ENCODE assay signal across 15 cellular contexts in the genomic region with DNA sequence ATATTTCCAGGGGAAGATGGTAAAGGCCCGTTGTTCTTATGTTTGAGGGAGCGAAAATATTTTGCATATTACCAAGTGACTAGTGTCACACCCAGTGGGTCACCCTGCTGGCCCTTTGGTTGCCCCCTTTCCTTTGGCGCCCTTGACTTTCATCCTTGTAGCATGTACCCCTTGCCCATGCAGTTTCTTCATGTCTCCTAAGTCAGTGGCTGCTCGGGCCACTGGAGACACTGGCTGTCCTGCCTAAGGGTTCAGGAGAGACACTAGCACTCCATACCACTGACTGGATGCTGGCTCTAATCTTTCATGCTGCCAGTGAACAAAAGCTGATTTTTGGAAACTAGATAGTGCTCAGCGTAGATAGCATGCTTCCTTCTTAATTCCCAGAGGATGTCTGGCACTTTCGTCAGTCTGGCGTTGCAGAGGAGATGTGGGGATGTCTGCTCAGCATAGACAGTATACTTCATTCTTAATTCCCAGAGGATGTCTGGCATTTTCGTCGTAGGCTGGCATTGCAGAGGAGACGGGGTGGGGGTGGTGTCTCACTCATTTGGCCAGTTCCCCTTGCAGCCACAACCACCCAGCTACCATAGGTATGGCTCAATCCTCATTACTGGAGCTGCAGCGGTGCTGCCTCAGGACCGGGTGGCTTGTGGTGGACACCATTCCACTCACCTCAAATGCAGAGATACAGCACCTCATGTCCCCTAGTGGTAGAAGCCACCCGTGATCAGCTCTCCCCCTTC.
DNase-seq lines count a peak whose midpoint lies in the region; ATAC-seq and TF ChIP-seq lines count a peak whose summit lies in the region.
"Had no signal": no experiment of that assay in that cellular context is flagged by ENCODE, and none has a peak within 500 bp of the region (broad histone marks: within the 10 kb centered on the region; RNA-seq: fewer than 3 reads in every experiment).

No MANE protein-coding gene starts in this region.

- POLR2A ChIA-PET in CD8-positive, alpha-beta T cell (lab: Charles Lee): no interaction called here

- H3K9ac ChIP-seq in HUES64 (ENCODE audit: low read depth, low read length): no peak overlapping the region
- H3K9ac ChIP-seq in subcutaneous abdominal adipose tissue (ENCODE audit: low read length in 5 of 5): no peak overlapping the region

- H3K4me3 ChIP-seq in HUES64 (ENCODE audit: low read length) (peak overlapping the region; percentile 19; the same call in 1 of the 2 replicates), mucosa of descending colon (no peak overlapping the region), subcutaneous abdominal adipose tissue (ENCODE audit: low read depth in 1 of 5, low read length in 5 of 5) (peak overlapping the region in 3 of 5 donors; percentile 3 to 31 (median 6))
- H3K4me3 ChIP-seq in CD8-positive, alpha-beta T cell (ENCODE audit: low read depth, low read length): no peak overlapping the region
- H3K4me3 ChIP-seq: A549, Peyer's patch had no signal

- DNase-seq in mucosa of descending colon (no peak), KBM-7 (no peak)
- DNase-seq in effector memory CD8-positive, alpha-beta T cell: no peak
- no peak for DNase-seq in CD8-positive, alpha-beta T cell
- DNase-seq: Calu3; CD4-positive, alpha-beta memory T cell; NCI-H1105 treated with DMSO at 0.1 percent for 48 hours; NCI-H1694; NCI-H2081 treated with DMSO at 0.1 percent for 48 hours; NK-92 treated with Interleukin-12 subunit alpha and Interleukin-12 subunit beta, amount 100 ng/mL, for 24 hours; Peyer's patch had no signal

- CTCF ChIA-PET in CD8-positive, alpha-beta T cell (lab: Charles Lee): no interaction called here

- peaks cover 95% of the 10 kb centered on the region for H3K9me3 ChIP-seq in HUES64 (ENCODE audit: insufficient read depth, low read depth, low read length)
- H3K9me3 ChIP-seq in mucosa of descending colon: peaks cover 89% of the 10 kb centered on the region
- H3K9me3 ChIP-seq in subcutaneous abdominal adipose tissue (ENCODE audit: control insufficient read depth in 5 of 5, low read length in 5 of 5): peaks cover 0 to 14% (median 6%) of the 10 kb centered on the region in 5 donors
- H3K9me3 ChIP-seq in CD8-positive, alpha-beta T cell (ENCODE audit: low read length): no peaks in the 10 kb centered on the region
- H3K9me3 ChIP-seq: A549 had no signal

- H3K27me3 ChIP-seq in HUES64 (ENCODE audit: insufficient read depth, low read length) (no peaks in the 10 kb centered on the region), subcutaneous abdominal adipose tissue (ENCODE audit: control insufficient read depth in 5 of 5, insufficient read depth in 4 of 5, low read length in 5 of 5) (no peaks in the 10 kb centered on the region)
- H3K27me3 ChIP-seq in CD8-positive, alpha-beta T cell (ENCODE audit: insufficient read depth, low read length): no peaks in the 10 kb centered on the region
- H3K27me3 ChIP-seq: Peyer's patch had no signal

- H3K27ac ChIP-seq in HUES64 (ENCODE audit: low read depth, low read length) (no peak overlapping the region), subcutaneous abdominal adipose tissue (ENCODE audit: low read depth, low read length) (no peak overlapping the region)
- no peak overlapping the region for H3K27ac ChIP-seq in CD8-positive, alpha-beta T cell (ENCODE audit: low read depth, low read length)
- H3K27ac ChIP-seq: A549, Peyer's patch had no signal

- TF ChIP-seq CTCF in mucosa of descending colon (IDR thresholded peaks at IDR 0.05): no peak
- no peak for TF ChIP-seq CTCF in CD8-positive, alpha-beta T cell (IDR thresholded peaks at IDR 0.05)

- H3K4me1 Mint-ChIP-seq in effector memory CD8-positive, alpha-beta T cell (ENCODE audit: low read depth in 2 of 2): no peaks in the 10 kb centered on the region
- no peaks in the 10 kb centered on the region for H3K4me1 Mint-ChIP-seq in CD8-positive, alpha-beta T cell (ENCODE audit: low read depth)
- H3K4me1 Mint-ChIP-seq: CD4-positive, alpha-beta memory T cell had no signal

- intact Hi-C loops in mucosa of descending colon (cut with DNase I, micrococcal nuclease): no loop called here
- intact Hi-C loops in CD8-positive, alpha-beta T cell (cut with DNase I, micrococcal nuclease): no loop called here

- H3K27ac Mint-ChIP-seq in effector memory CD8-positive, alpha-beta T cell: no peak overlapping the region
- no peak overlapping the region for H3K27ac Mint-ChIP-seq in CD8-positive, alpha-beta T cell
- H3K27ac Mint-ChIP-seq: CD4-positive, alpha-beta memory T cell had no signal

- no peaks in the 10 kb centered on the region for H3K27me3 Mint-ChIP-seq in effector memory CD8-positive, alpha-beta T cell
- H3K27me3 Mint-ChIP-seq in CD8-positive, alpha-beta T cell (ENCODE audit: low read depth): no peaks in the 10 kb centered on the region
- H3K27me3 Mint-ChIP-seq: CD4-positive, alpha-beta memory T cell had no signal

- no peaks in the 10 kb centered on the region for H3K4me1 ChIP-seq in HUES64 (ENCODE audit: insufficient read depth, low read length)
- H3K4me1 ChIP-seq in mucosa of descending colon (ENCODE audit: low read depth): no peaks in the 10 kb centered on the region
- peaks cover 0 to 8% (median 6%) of the 10 kb centered on the region in 5 donors for H3K4me1 ChIP-seq in subcutaneous abdominal adipose tissue (ENCODE audit: control insufficient read depth in 5 of 5, insufficient read depth in 5 of 5, low read length in 5 of 5)
- H3K4me1 ChIP-seq in CD8-positive, alpha-beta T cell (ENCODE audit: insufficient read depth, low read length): no peaks in the 10 kb centered on the region
- H3K4me1 ChIP-seq: A549, Peyer's patch had no signal

- H3K9me3 Mint-ChIP-seq in effector memory CD8-positive, alpha-beta T cell: no peaks in the 10 kb centered on the region
- peaks cover 4% of the 10 kb centered on the region for H3K9me3 Mint-ChIP-seq in CD8-positive, alpha-beta T cell

- peak; percentile 10 for ATAC-seq in esophagus mucosa
- peak; percentile 6 for ATAC-seq in mucosa of descending colon
- ATAC-seq in effector memory CD8-positive, alpha-beta T cell (replicated peaks): no peak
- no peak for ATAC-seq in CD8-positive, alpha-beta T cell
- ATAC-seq: A549 had no signal

- no peaks in the 10 kb centered on the region for H3K36me3 Mint-ChIP-seq in effector memory CD8-positive, alpha-beta T cell (ENCODE audit: insufficient read depth)
- no peaks in the 10 kb centered on the region for H3K36me3 Mint-ChIP-seq in CD8-positive, alpha-beta T cell
- H3K36me3 Mint-ChIP-seq: CD4-positive, alpha-beta memory T cell had no signal

- 83% methylated on average over 13 of the region's 13 CpGs for WGBS in HUES64

- in situ Hi-C loops in KBM-7 (cut with MboI; ENCODE audit: low pct_unique_long_range_greater_than_20kb, low sequenced_read_pairs): no loop called here

- H3K4me3 Mint-ChIP-seq in effector memory CD8-positive, alpha-beta T cell: no peak overlapping the region
- H3K4me3 Mint-ChIP-seq in CD8-positive, alpha-beta T cell: no peak overlapping the region
- H3K4me3 Mint-ChIP-seq: CD4-positive, alpha-beta memory T cell had no signal

- H3K36me3 ChIP-seq in HUES64 (ENCODE audit: insufficient read depth, low read length) (no peaks in the 10 kb centered on the region), mucosa of descending colon (ENCODE audit: low read depth) (no peaks in the 10 kb centered on the region), subcutaneous abdominal adipose tissue (ENCODE audit: control insufficient read depth in 5 of 5, insufficient read depth in 5 of 5, low read length in 5 of 5) (no peaks in the 10 kb centered on the region)
- no peaks in the 10 kb centered on the region for H3K36me3 ChIP-seq in CD8-positive, alpha-beta T cell (ENCODE audit: insufficient read depth, low read length)
- H3K36me3 ChIP-seq: Peyer's patch had no signal

Comparison
In these comparisons a context has a peak if more than half of its experiments do, and no peak if none do; other contexts are left out.
1. H3K4me3 ChIP-seq: peak in HUES64 (single experiment) and subcutaneous abdominal adipose tissue (3 of 5); none in mucosa of descending colon (single experiment) and CD8-positive, alpha-beta T cell (single experiment).
2. ATAC-seq: peak in esophagus mucosa (single experiment) and mucosa of descending colon (single experiment); none in effector memory CD8-positive, alpha-beta T cell (single experiment) and CD8-positive, alpha-beta T cell (single experiment).